In genomic region chr1:150268706-150269403, GRCh38 we compare ENCODE assay signal across 8 cellular contexts.
DNase-seq lines count a peak whose midpoint lies in the region; ATAC-seq lines count a peak whose summit lies in the region.

TSS of gene APH1A (minus strand) at chr1:150269016. CDS start at chr1:150268810, 206 bp downstream.

- H3K36me3 Mint-ChIP-seq in effector memory CD8-positive, alpha-beta T cell (ENCODE audit: insufficient read depth), result peaks cover 29% of the 10 kb centered on the region
- H3K36me3 Mint-ChIP-seq in memory B cell, result peaks cover 16% of the 10 kb centered on the region

- peaks cover 27% of the 10 kb centered on the region in 2 donors for H3K4me1 Mint-ChIP-seq in effector memory CD8-positive, alpha-beta T cell (ENCODE audit: low read depth in 2 of 2)
- H3K4me1 Mint-ChIP-seq in memory B cell, result peaks cover 21% of the 10 kb centered on the region

- no peaks in the 10 kb centered on the region for H3K27me3 Mint-ChIP-seq in effector memory CD8-positive, alpha-beta T cell
- no peaks in the 10 kb centered on the region for H3K27me3 Mint-ChIP-seq in memory B cell

- peak within 1 kb of the TSS; percentile 97 to 98 for H3K4me3 Mint-ChIP-seq in effector memory CD8-positive, alpha-beta T cell
- peak within 1 kb of the TSS; percentile 96 for H3K4me3 Mint-ChIP-seq in memory B cell

- peak within 1 kb of the TSS; percentile 98 to 99 for H3K27ac Mint-ChIP-seq in effector memory CD8-positive, alpha-beta T cell
- H3K27ac Mint-ChIP-seq in memory B cell, result peak within 1 kb of the TSS; percentile 95

- no peaks in the 10 kb centered on the region for H3K9me3 Mint-ChIP-seq in effector memory CD8-positive, alpha-beta T cell
- no peaks in the 10 kb centered on the region for H3K9me3 Mint-ChIP-seq in memory B cell

- DNase-seq in COR-L47 (lab: John Stamatoyannopoulos, UW) (peak; percentile 95), HUDEP-2 (lab: John Stamatoyannopoulos, UW; ENCODE audit: unreplicated experiment in 76 of 76) (peak; percentile 44 to 96 (median 91)), NOMO-1 treated with dmso at 0.1 percent for 144 hours (lab: John Stamatoyannopoulos, UW; ENCODE audit: unreplicated experiment) (peak; percentile 98), memory B cell (ENCODE audit: low spot score in 2 of 2) (peak; percentile 84 to 89)
- DNase-seq in activated CD8-positive, alpha-beta memory T cell treated with anti-CD3 and anti-CD28 coated beads for 4 hours (ENCODE audit: low read depth in 2 of 2), result peak; percentile 86 to 87
- peak; percentile 84 to 87 (median 85) for DNase-seq in effector memory CD8-positive, alpha-beta T cell
- peak; percentile 87 for DNase-seq in stimulated activated CD8-positive, alpha-beta memory T cell treated with anti-CD3 and anti-CD28 coated beads, Interleukin-12 subunit alpha, Interleukin-12 subunit beta, amount 100 ng/mL, for 1 hour (ENCODE audit: low read depth)

- ATAC-seq in GM21381 (IDR thresholded peaks at IDR 0.05; ENCODE audit: unreplicated experiment), result peak; percentile 89
- peak; percentile 93 for ATAC-seq in effector memory CD8-positive, alpha-beta T cell (replicated peaks)
- ATAC-seq in memory B cell (ENCODE audit: low read depth), result peak; percentile 89

Comparison
In these comparisons a context has a peak if more than half of its experiments do, and no peak if none do; other contexts are left out.
1. Peak in every context shown above with its lines: DNase-seq and ATAC-seq.